ENCODE assay signal across 17 cellular contexts in genomic region chr1:166132496-166132895, GRCh38. TPM values are rescaled to one million over a fixed set of nuclear protein-coding genes. Genes with fewer than 3 reads are reported as not detected.
A peak's percentile ranks its signal among the peaks of the same experiment; 100 is the strongest.
DNase-seq lines count a peak whose midpoint lies in the region; TF ChIP-seq lines count a peak whose summit lies in the region.
"Had no signal": no experiment of that assay in that cellular context is flagged by ENCODE, and none has a peak within 500 bp of the region (broad histone marks: within the 10 kb centered on the region; RNA-seq: fewer than 3 reads in every experiment).

No MANE protein-coding gene starts in this region.

- H3K27ac ChIP-seq in OCI-LY3 (ENCODE audit: low read length) = peak overlapping the region; percentile 86
- H3K27ac ChIP-seq in hepatocyte = no peak overlapping the region
- H3K27ac ChIP-seq: 22Rv1; A549; BLaER1 treated with 17β-estradiol and CSF1 and Interleukin-3, amounts not matched to agents 10 nM and 100 nM; C4-2B had no signal

- H3K4me2 ChIP-seq in OCI-LY3 (ENCODE audit: low read length) (peak overlapping the region; percentile 79), hepatocyte (no peak overlapping the region)
- H3K4me2 ChIP-seq: A549; BLaER1 treated with 17β-estradiol and CSF1 and Interleukin-3, amounts not matched to agents 10 nM and 100 nM had no signal

- H3K4me3 ChIP-seq in OCI-LY3 (ENCODE audit: low read length) (peak overlapping the region; percentile 66; the same call in 1 of the 2 replicates), hepatocyte (no peak overlapping the region)
- H3K4me3 ChIP-seq: A549; BLaER1 treated with 17β-estradiol and CSF1 and Interleukin-3, amounts not matched to agents 10 nM and 100 nM; GM12878 had no signal

- H3K36me3 ChIP-seq in OCI-LY3 (replicated peaks; ENCODE audit: low read depth, low read length) (peaks cover 44% of the 10 kb centered on the region), hepatocyte (replicated peaks; ENCODE audit: insufficient read depth, low read depth) (no peaks in the 10 kb centered on the region)
- H3K36me3 ChIP-seq: BLaER1 treated with 17β-estradiol and CSF1 and Interleukin-3, amounts not matched to agents 10 nM and 100 nM had no signal

- H3K79me2 ChIP-seq in OCI-LY3 (ENCODE audit: low read length) = peaks cover 86% of the 10 kb centered on the region
- no peaks in the 10 kb centered on the region for H3K79me2 ChIP-seq in hepatocyte

- TF ChIP-seq CTCF in OCI-LY3 (IDR thresholded peaks at IDR 0.05; ENCODE audit: low read depth, low read length) (no peak), hepatocyte (IDR thresholded peaks at IDR 0.05; ENCODE audit: poor library complexity) (no peak)

- peaks cover 11% of the 10 kb centered on the region for H4K20me1 ChIP-seq in OCI-LY3 (ENCODE audit: insufficient read depth, low read length)
- no peaks in the 10 kb centered on the region for H4K20me1 ChIP-seq in hepatocyte (ENCODE audit: insufficient read depth, poor library complexity, severe bottlenecking)
- H4K20me1 ChIP-seq: BLaER1 treated with 17β-estradiol and CSF1 and Interleukin-3, amounts not matched to agents 10 nM and 100 nM had no signal

- no peak overlapping the region for H2AFZ ChIP-seq in OCI-LY3 (ENCODE audit: low read depth, low read length)
- H2AFZ ChIP-seq in hepatocyte = no peak overlapping the region

- no peaks in the 10 kb centered on the region for H3K9me2 ChIP-seq in hepatocyte (replicated peaks; ENCODE audit: insufficient read depth)

- DNase-seq in Daoy (ENCODE audit: low read depth) (peak; percentile 42), astrocyte of the hippocampus (ENCODE audit: low read depth, low spot score) (peak; percentile 3), hepatocyte (ENCODE audit: low spot score) (no peak), NCI-H1092 treated with DMSO at 0.1 percent for 48 hours (lab: John Stamatoyannopoulos, UW) (no peak)
- DNase-seq: Caco-2; CD4-positive, alpha-beta T cell; CD8-positive, alpha-beta T cell; DMS79 treated with DMSO at 0.1 percent for 48 hours; EL; GDM1 had no signal

- H3K4me1 ChIP-seq in OCI-LY3 (ENCODE audit: low read length) (peaks cover 91% of the 10 kb centered on the region), hepatocyte (ENCODE audit: insufficient read depth) (no peaks in the 10 kb centered on the region)
- H3K4me1 ChIP-seq: A549, Caco-2 had no signal

- H3K9me3 ChIP-seq in OCI-LY3 (ENCODE audit: insufficient read depth, low read length) = no peaks in the 10 kb centered on the region
- no peaks in the 10 kb centered on the region for H3K9me3 ChIP-seq in hepatocyte (ENCODE audit: low read depth)
- H3K9me3 ChIP-seq: A549, Caco-2 had no signal

- H3K27me3 ChIP-seq in OCI-LY3 (ENCODE audit: low read depth, low read length) (no peaks in the 10 kb centered on the region), hepatocyte (no peaks in the 10 kb centered on the region)
- H3K27me3 ChIP-seq: BLaER1 treated with 17β-estradiol and CSF1 and Interleukin-3, amounts not matched to agents 10 nM and 100 nM had no signal

- peak overlapping the region; percentile 52; the same call in 1 of the 2 replicates for H3K9ac ChIP-seq in OCI-LY3 (ENCODE audit: low read length)
- H3K9ac ChIP-seq: BLaER1 treated with 17β-estradiol and CSF1 and Interleukin-3, amounts not matched to agents 10 nM and 100 nM had no signal

RNA-seq across cellular contexts. Expression of gene FAM78B, which starts 34.3 kb away (rescaled TPM):
- total RNA-seq in Daoy (2014; rRNA removed; shearing (Covaris generic)) = 0.80 and 4.0 TPM in 2 replicates
- not detected in 2 replicates for total RNA-seq in hepatocyte
- 0.77 TPM in 1 of 2 replicates, not detected in the other for polyA plus RNA-seq in hepatocyte
- total RNA-seq: Caco-2; CD8-positive, alpha-beta T cell; G401 had no signal

Comparison
In these comparisons a context has a peak if more than half of its experiments do, and no peak if none do; other contexts are left out.
1. DNase-seq: peak in Daoy (single experiment) and astrocyte of the hippocampus (single experiment); none in hepatocyte (single experiment) and NCI-H1092 treated with DMSO at 0.1 percent for 48 hours (single experiment).